11 cellular contexts compared by ENCODE assay signal in the genomic region with DNA sequence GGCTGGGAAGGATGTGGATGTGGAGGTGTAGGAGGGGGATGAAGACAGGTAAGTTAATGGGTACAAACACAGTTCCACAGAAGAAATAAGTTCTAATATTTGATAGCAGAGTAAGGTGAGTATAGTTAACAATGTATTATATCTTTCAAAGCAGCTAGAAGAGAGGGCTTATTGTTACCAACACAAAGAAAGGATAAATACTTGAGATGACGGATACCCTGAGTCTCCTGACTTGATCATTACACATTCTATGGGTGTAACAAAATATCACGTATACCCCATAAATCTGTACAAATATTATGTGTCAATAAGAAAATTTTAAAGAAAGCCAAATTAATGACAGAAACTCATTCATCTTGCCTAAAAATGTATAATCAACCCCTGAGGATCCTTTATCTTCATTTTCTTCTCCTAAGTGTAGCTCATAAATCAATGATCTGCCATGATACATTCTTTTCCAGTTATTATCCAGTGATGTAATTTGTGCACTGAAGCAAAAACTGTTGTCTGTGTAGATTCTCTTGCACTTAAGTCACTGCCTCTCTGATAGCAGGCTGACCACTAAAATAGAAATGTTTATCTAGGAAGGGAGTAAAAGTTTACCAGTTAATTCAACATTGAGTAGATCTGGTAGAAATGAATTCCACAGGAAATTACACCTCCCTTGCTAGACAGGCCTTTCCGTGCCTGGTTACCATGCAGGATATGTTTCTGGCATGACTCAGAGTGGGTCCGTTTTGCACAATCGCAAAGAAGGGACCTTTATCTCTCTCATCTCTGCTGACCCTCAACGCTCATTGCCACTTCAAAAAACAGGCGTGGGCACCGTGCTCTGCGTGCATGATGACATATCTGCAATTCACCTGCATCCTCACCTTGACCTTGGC.
A peak's percentile ranks its signal among the peaks of the same experiment; 100 is the strongest.
DNase-seq lines count a peak whose midpoint lies in the region; ATAC-seq, FAIRE-seq and TF ChIP-seq lines count a peak whose summit lies in the region.
"Had no signal": no experiment of that assay in that cellular context is flagged by ENCODE, and none has a peak within 500 bp of the region (broad histone marks: within the 10 kb centered on the region; RNA-seq: fewer than 3 reads in every experiment).

No MANE protein-coding gene starts in this region.

- no peak overlapping the region for H2AFZ ChIP-seq in fibroblast of lung (ENCODE audit: low read length)

- no peaks in the 10 kb centered on the region for H3K4me1 Mint-ChIP-seq in T-helper 17 cell

- no peaks in the 10 kb centered on the region for H3K79me2 ChIP-seq in fibroblast of lung (ENCODE audit: control insufficient read depth, insufficient read depth, low read length)

- H3K27ac Mint-ChIP-seq in T-helper 17 cell: no peak overlapping the region

- no peaks in the 10 kb centered on the region for H4K20me1 ChIP-seq in fibroblast of lung (ENCODE audit: control insufficient read depth, extremely low read depth, insufficient read depth, low read length)

- H3K27me3 Mint-ChIP-seq in T-helper 17 cell: peaks cover 49% of the 10 kb centered on the region

- no peaks in the 10 kb centered on the region for H3K27me3 ChIP-seq in fibroblast of lung (ENCODE audit: control insufficient read depth, insufficient read depth, low read length)
- H3K27me3 ChIP-seq: spleen had no signal

- H3K4me2 ChIP-seq in fibroblast of lung (ENCODE audit: extremely low read depth, insufficient read depth, low read length): peak overlapping the region; percentile 39

- DNase-seq in H54 (ENCODE audit: insufficient read length, low spot score) (peak; percentile 30), RKO (ENCODE audit: low spot score) (peak; percentile 38), fibroblast of lung (ENCODE audit: low read depth in 2 of 2) (peak; percentile 94 to 100), retinal pigment epithelial cell (ENCODE audit: low read depth) (peak; percentile 54), T-helper 17 cell (no peak)
- no peak for DNase-seq in stimulated activated CD4-positive, alpha-beta T cell treated with anti-CD3 and anti-CD28 coated beads, Interleukin-15, amount 100 ng/mL, for 24 hours
- DNase-seq: activated CD4-positive, alpha-beta T cell treated with anti-CD3 and anti-CD28 coated beads, Interleukin-2, amount 50 U/mL, for 1 hour; spleen had no signal

- TF ChIP-seq POLR2A in H54 (IDR thresholded peaks at IDR 0.05; ENCODE audit: low read depth, low read length): no peak

- H3K36me3 Mint-ChIP-seq in T-helper 17 cell (ENCODE audit: low read depth): no peaks in the 10 kb centered on the region
- H3K36me3 Mint-ChIP-seq: brain had no signal

- ATAC-seq in T-helper 17 cell (no peak), HG02623 (IDR thresholded peaks at IDR 0.05; ENCODE audit: unreplicated experiment) (no peak)

- peaks cover 22% of the 10 kb centered on the region for H3K4me1 ChIP-seq in fibroblast of lung (ENCODE audit: control insufficient read depth, extremely low read depth, insufficient read depth, low read length)
- H3K4me1 ChIP-seq: spleen had no signal

- peak overlapping the region; percentile 59 for H3K27ac ChIP-seq in fibroblast of lung (ENCODE audit: insufficient read depth, low read length)
- H3K27ac ChIP-seq: spleen had no signal

- no peak for TF ChIP-seq CTCF in fibroblast of lung (conservative IDR thresholded peaks at IDR 0.05 in 1 of 2, IDR thresholded peaks at IDR 0.05 in 1 of 2; ENCODE audit: low read depth in 1 of 2, low read length in 2 of 2)
- TF ChIP-seq CTCF in retinal pigment epithelial cell (conservative IDR thresholded peaks at IDR 0.05; ENCODE audit: low read depth, low read length): no peak

- no peak overlapping the region for H3K9ac ChIP-seq in fibroblast of lung (ENCODE audit: insufficient read depth, low read length)

- no peak overlapping the region for H3K4me3 Mint-ChIP-seq in T-helper 17 cell
- H3K4me3 Mint-ChIP-seq: brain had no signal

- H3K4me3 ChIP-seq in fibroblast of lung (replicated peaks in 1 of 4; ENCODE audit: control extremely low read depth in 1 of 4, insufficient read depth in 1 of 4, low read depth in 3 of 4, low read length in 4 of 4) (no peak overlapping the region), retinal pigment epithelial cell (ENCODE audit: low read length) (no peak overlapping the region)
- H3K4me3 ChIP-seq: spleen had no signal

- H3K9me3 ChIP-seq in fibroblast of lung (ENCODE audit: control insufficient read depth, insufficient read depth, low read depth, low read length): no peaks in the 10 kb centered on the region
- H3K9me3 ChIP-seq in T-helper 17 cell (ENCODE audit: control insufficient read depth, low read length, poor library complexity, severe bottlenecking): no peaks in the 10 kb centered on the region

- peak; percentile 93 for FAIRE-seq in H54 (lab: Jason Lieb, UNC)
- FAIRE-seq: islet of Langerhans had no signal

- H3K36me3 ChIP-seq in fibroblast of lung (ENCODE audit: control insufficient read depth, insufficient read depth, low read length): no peaks in the 10 kb centered on the region
- H3K36me3 ChIP-seq: spleen had no signal

Comparison
In these comparisons a context has a peak if more than half of its experiments do, and no peak if none do; other contexts are left out.
1. DNase-seq: peak in H54 (single experiment), RKO (single experiment), fibroblast of lung (2 of 2) and retinal pigment epithelial cell (single experiment); none in T-helper 17 cell (0 of 3) and stimulated activated CD4-positive, alpha-beta T cell treated with anti-CD3 and anti-CD28 coated beads, Interleukin-15, amount 100 ng/mL, for 24 hours (single experiment).